Comparison of ENCODE assay signal across 1 cellular context in genomic region chr16:81707411-81708321, GRCh38.
TF ChIP-seq lines count a peak whose summit lies in the region.

No MANE protein-coding gene starts in this region.

TF ChIP-seq in GM23338, 12 proteins besides CTCF, POLR2A, EP300 and RAD21 (continued from another document):
- no peak for TF ChIP-seq ETS1 (IDR thresholded peaks at IDR 0.05)
- TF ChIP-seq, protein P1, sequence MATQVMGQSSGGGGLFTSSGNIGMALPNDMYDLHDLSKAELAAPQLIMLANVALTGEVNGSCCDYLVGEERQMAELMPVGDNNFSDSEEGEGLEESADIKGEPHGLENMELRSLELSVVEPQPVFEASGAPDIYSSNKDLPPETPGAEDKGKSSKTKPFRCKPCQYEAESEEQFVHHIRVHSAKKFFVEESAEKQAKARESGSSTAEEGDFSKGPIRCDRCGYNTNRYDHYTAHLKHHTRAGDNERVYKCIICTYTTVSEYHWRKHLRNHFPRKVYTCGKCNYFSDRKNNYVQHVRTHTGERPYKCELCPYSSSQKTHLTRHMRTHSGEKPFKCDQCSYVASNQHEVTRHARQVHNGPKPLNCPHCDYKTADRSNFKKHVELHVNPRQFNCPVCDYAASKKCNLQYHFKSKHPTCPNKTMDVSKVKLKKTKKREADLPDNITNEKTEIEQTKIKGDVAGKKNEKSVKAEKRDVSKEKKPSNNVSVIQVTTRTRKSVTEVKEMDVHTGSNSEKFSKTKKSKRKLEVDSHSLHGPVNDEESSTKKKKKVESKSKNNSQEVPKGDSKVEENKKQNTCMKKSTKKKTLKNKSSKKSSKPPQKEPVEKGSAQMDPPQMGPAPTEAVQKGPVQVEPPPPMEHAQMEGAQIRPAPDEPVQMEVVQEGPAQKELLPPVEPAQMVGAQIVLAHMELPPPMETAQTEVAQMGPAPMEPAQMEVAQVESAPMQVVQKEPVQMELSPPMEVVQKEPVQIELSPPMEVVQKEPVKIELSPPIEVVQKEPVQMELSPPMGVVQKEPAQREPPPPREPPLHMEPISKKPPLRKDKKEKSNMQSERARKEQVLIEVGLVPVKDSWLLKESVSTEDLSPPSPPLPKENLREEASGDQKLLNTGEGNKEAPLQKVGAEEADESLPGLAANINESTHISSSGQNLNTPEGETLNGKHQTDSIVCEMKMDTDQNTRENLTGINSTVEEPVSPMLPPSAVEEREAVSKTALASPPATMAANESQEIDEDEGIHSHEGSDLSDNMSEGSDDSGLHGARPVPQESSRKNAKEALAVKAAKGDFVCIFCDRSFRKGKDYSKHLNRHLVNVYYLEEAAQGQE (IDR thresholded peaks at IDR 0.05; ENCODE audit: unreplicated experiment) = no peak
- TF ChIP-seq ZNF331 (CRISPR knock-in tag; IDR thresholded peaks at IDR 0.05; ENCODE audit: low read depth) = no peak
- no peak for TF ChIP-seq EZH2 (IDR thresholded peaks at IDR 0.05; ENCODE audit: low read depth, unreplicated experiment)
- TF ChIP-seq CREB1 (CRISPR knock-in tag; IDR thresholded peaks at IDR 0.05; ENCODE audit: low read depth) = no peak
